Comparison of ENCODE assay signal across 13 cellular contexts in genomic region chr22:25148149-25148691, GRCh38. TPM values are rescaled to one million over a fixed set of nuclear protein-coding genes. Genes with fewer than 3 reads are reported as not detected.
DNase-seq lines count a peak whose midpoint lies in the region; ATAC-seq and TF ChIP-seq lines count a peak whose summit lies in the region.
"Had no signal": no experiment of that assay in that cellular context is flagged by ENCODE, and none has a peak within 500 bp of the region (broad histone marks: within the 10 kb centered on the region; RNA-seq: fewer than 3 reads in every experiment).

No MANE protein-coding gene starts in this region.

- no peaks in the 10 kb centered on the region for H3K27me3 Mint-ChIP-seq in effector memory CD8-positive, alpha-beta T cell
- H3K27me3 Mint-ChIP-seq: dendritic cell treated with granulocyte-macrophage colony-stimulating factor and Interleukin-4, amounts not matched to agents 40 ng/mL and 50 ng/mL, for 4 days had no signal

- H3K36me3 Mint-ChIP-seq in effector memory CD8-positive, alpha-beta T cell (ENCODE audit: insufficient read depth), result no peaks in the 10 kb centered on the region

- no peak overlapping the region for H3K4me3 ChIP-seq in neural cell (ENCODE audit: low read length)
- H3K4me3 ChIP-seq: PC-9 had no signal

- no peaks in the 10 kb centered on the region for H3K36me3 ChIP-seq in neural cell (ENCODE audit: insufficient read depth, low read length)

- no peaks in the 10 kb centered on the region for H3K79me2 ChIP-seq in neural cell (replicated peaks; ENCODE audit: insufficient read depth, low read length)

- H3K27ac Mint-ChIP-seq in effector memory CD8-positive, alpha-beta T cell, result peak overlapping the region in 1 of 2 donors; percentile 23
- H3K27ac Mint-ChIP-seq: dendritic cell treated with granulocyte-macrophage colony-stimulating factor and Interleukin-4, amounts not matched to agents 40 ng/mL and 50 ng/mL, for 4 days had no signal

- intact Hi-C loops in left cardiac atrium (cut with DNase I), result no loop called here

- ATAC-seq in left cardiac atrium, result peak; percentile 77 to 83
- ATAC-seq in effector memory CD8-positive, alpha-beta T cell (replicated peaks), result no peak

- H3K4me3 Mint-ChIP-seq in effector memory CD8-positive, alpha-beta T cell, result peak overlapping the region in 1 of 2 donors; percentile 11
- H3K4me3 Mint-ChIP-seq: dendritic cell treated with granulocyte-macrophage colony-stimulating factor and Interleukin-4, amounts not matched to agents 40 ng/mL and 50 ng/mL, for 4 days had no signal

- no peaks in the 10 kb centered on the region for H3K9me3 Mint-ChIP-seq in effector memory CD8-positive, alpha-beta T cell
- H3K9me3 Mint-ChIP-seq: dendritic cell treated with granulocyte-macrophage colony-stimulating factor and Interleukin-4, amounts not matched to agents 40 ng/mL and 50 ng/mL, for 4 days had no signal

- no peaks in the 10 kb centered on the region for H4K20me1 ChIP-seq in neural cell (ENCODE audit: insufficient read depth)

- DNase-seq in CMK (ENCODE audit: low read depth) (peak; percentile 14), SK-MEL-5 (ENCODE audit: low read depth, low spot score) (peak; percentile 15), left cardiac atrium (peak; percentile 42), C1 segment of cervical spinal cord (lab: John Stamatoyannopoulos, UW) (no peak), Kasumi-1 (lab: John Stamatoyannopoulos, UW) (no peak)
- DNase-seq in effector memory CD8-positive, alpha-beta T cell, result no peak
- DNase-seq in activated naive CD4-positive, alpha-beta T cell (lab: John Stamatoyannopoulos, UW), result no peak
- DNase-seq: activated CD4-positive, alpha-beta T cell treated with anti-CD3 and anti-CD28 coated beads for 1 hour; activated naive CD4-positive, alpha-beta T cell treated with Interleukin-2 at 50 U/mL for 16 hours; NCI-H1092 treated with DMSO at 0.1 percent for 48 hours; PC-9 had no signal

- H3K4me2 ChIP-seq in neural cell (ENCODE audit: low read length), result no peak overlapping the region
- H3K4me2 ChIP-seq: PC-9 had no signal

- H3K27ac ChIP-seq in neural cell (ENCODE audit: low read length), result peak overlapping the region; percentile 55
- H3K27ac ChIP-seq: PC-9 had no signal

- TF ChIP-seq CTCF in neural cell (IDR thresholded peaks at IDR 0.05; ENCODE audit: poor library complexity, severe bottlenecking), result no peak

- TF ChIP-seq RAD21 in neural cell (conservative IDR thresholded peaks at IDR 0.05), result no peak

- in situ Hi-C loops in SK-MEL-5 (cut with HindIII; ENCODE audit: low pct_unique_long_range_greater_than_20kb, low sequenced_read_pairs), result no loop called here

- peak overlapping the region; percentile 31 for H3K9ac ChIP-seq in neural cell (ENCODE audit: low read length)

- H3K4me1 Mint-ChIP-seq in effector memory CD8-positive, alpha-beta T cell (ENCODE audit: low read depth in 2 of 2), result peaks cover 4 to 20% of the 10 kb centered on the region in 2 donors

- no peaks in the 10 kb centered on the region for H3F3A ChIP-seq in neural cell (ENCODE audit: insufficient read depth, low read length, poor library complexity, severe bottlenecking)

- H3K9me2 ChIP-seq in neural cell (ENCODE audit: insufficient read depth, low read length), result no peaks in the 10 kb centered on the region

- no peak overlapping the region for H2AFZ ChIP-seq in neural cell (ENCODE audit: low read depth, low read length)
- H2AFZ ChIP-seq: PC-9 had no signal

- no peaks in the 10 kb centered on the region for H3K27me3 ChIP-seq in neural cell (ENCODE audit: insufficient read depth, low read depth, low read length)

- no peak for TF ChIP-seq EP300 in neural cell (conservative IDR thresholded peaks at IDR 0.05; ENCODE audit: poor library complexity, severe bottlenecking)

- H3K9me3 ChIP-seq in neural cell (ENCODE audit: low read length), result no peaks in the 10 kb centered on the region

TF ChIP-seq in neural cell, 6 proteins besides CTCF, POLR2A, EP300 and RAD21:
- TF ChIP-seq TAF1 (IDR thresholded peaks at IDR 0.05; ENCODE audit: low read depth) (no peak), REST (IDR thresholded peaks at IDR 0.05; ENCODE audit: borderline replicate concordance) (no peak), MXI1 (conservative IDR thresholded peaks at IDR 0.05; ENCODE audit: poor library complexity, severe bottlenecking) (no peak), EZH2 (IDR thresholded peaks at IDR 0.05; ENCODE audit: borderline replicate concordance, insufficient read depth, low read length, poor library complexity, severe bottlenecking) (no peak), SMC3 (conservative IDR thresholded peaks at IDR 0.05; ENCODE audit: poor library complexity) (no peak), POLR2AphosphoS5 (IDR thresholded peaks at IDR 0.05) (no peak)
TF ChIP-seq in neural cell: peak in this region for 0.

RNA-seq across cellular contexts. Expression of gene CRYBB3, which starts 51.4 kb away (rescaled TPM):
- total RNA-seq in SK-MEL-5 (2014; rRNA removed; shearing (Covaris generic)), result 0.24 TPM in 1 of 2 replicates, not detected in the other
- not detected in 2 replicates for polyA plus RNA-seq in SK-MEL-5 (2015; cell fraction: cytosol; rRNA removed)
- 0.51 TPM in 1 of 2 replicates, not detected in the other for polyA plus RNA-seq in SK-MEL-5 (2015; cell fraction: nucleus; rRNA removed)
- total RNA-seq in left cardiac atrium, result not detected
- not detected in 2 replicates for polyA plus RNA-seq in neural cell
- not detected in 2 replicates for polyA minus RNA-seq in neural cell

Comparison
In these comparisons a context has a peak if more than half of its experiments do, and no peak if none do; other contexts are left out.
1. DNase-seq: peak in CMK (single experiment), SK-MEL-5 (single experiment) and left cardiac atrium (single experiment); none in effector memory CD8-positive, alpha-beta T cell (0 of 3), C1 segment of cervical spinal cord (0 of 14), Kasumi-1 (0 of 2) and activated naive CD4-positive, alpha-beta T cell (0 of 4).